8 cellular contexts compared by ENCODE assay signal in genomic region chr6:132298344-132298949, GRCh38.
DNase-seq lines count a peak whose midpoint lies in the region; ATAC-seq and TF ChIP-seq lines count a peak whose summit lies in the region.

No MANE protein-coding gene starts in this region.

- no peak overlapping the region for H3K9ac ChIP-seq in NT2/D1 (ENCODE audit: insufficient read length, low read depth)

- H3K4me1 Mint-ChIP-seq in activated CD8-positive, alpha-beta memory T cell treated with anti-CD3 and anti-CD28 coated beads, Interleukin-2, amount 10 ng/mL, durations not matched to agents 7 days and 5 days = no peaks in the 10 kb centered on the region
- no peaks in the 10 kb centered on the region for H3K4me1 Mint-ChIP-seq in type B pancreatic cell (ENCODE audit: unreplicated experiment)
- H3K4me1 Mint-ChIP-seq in activated T-helper 2 cell treated with anti-CD3 and anti-CD28 coated beads, Interferon-gamma antibody, Interleukin-2, Interleukin-4, amounts not matched to agents 10 μg/mL and 5 μg/mL and 100 μg/mL, durations not matched to agents 14 hours and 24 hours and 36 hours (ENCODE audit: low read depth) = no peaks in the 10 kb centered on the region

- H3K27me3 ChIP-seq in NT2/D1 (ENCODE audit: insufficient read depth, insufficient read length) (no peaks in the 10 kb centered on the region), brain microvascular endothelial cell (replicated peaks) (no peaks in the 10 kb centered on the region)

- intact Hi-C loops in activated T-helper 2 cell treated with anti-CD3 and anti-CD28 coated beads, Interferon-gamma antibody, Interleukin-2, Interleukin-4, amounts not matched to agents 10 μg/mL and 5 μg/mL and 100 μg/mL, durations not matched to agents 14 hours and 24 hours and 36 hours (cut with micrococcal nuclease) = loop anchor here (2.0 kb wide), 1 partner anchor 20 kb away; no protein-coding TSS in a partner anchor

- POLR2A ChIA-PET in HEK293T (lab: Yijun Ruan, JAX) = interaction anchor here (1.0 kb wide), 1 partner anchor 186 kb away, joined by 3 read pairs; no protein-coding TSS in a partner anchor

- H3K4me3 ChIP-seq in NT2/D1 (ENCODE audit: insufficient read length, low read depth) = no peak overlapping the region
- H3K4me3 ChIP-seq in brain microvascular endothelial cell (ENCODE audit: low read depth, low read length) = no peak overlapping the region

- H3K27ac ChIP-seq in brain microvascular endothelial cell = no peak overlapping the region

- peak; percentile 48 for DNase-seq in activated CD8-positive, alpha-beta memory T cell treated with anti-CD3 and anti-CD28 coated beads, Interleukin-2, amount 10 ng/mL, durations not matched to agents 7 days and 5 days
- no peak for DNase-seq in activated CD8-positive, alpha-beta memory T cell treated with anti-CD3 and anti-CD28 coated beads for 24 hours
- DNase-seq in HEK293T (ENCODE audit: extremely low spot score) = peak; percentile 42
- peak; percentile 36 for DNase-seq in NT2/D1 (ENCODE audit: low read depth, low spot score)
- DNase-seq in brain microvascular endothelial cell = peak; percentile 73
- peak; percentile 64 for DNase-seq in left kidney (ENCODE audit: low read depth, low spot score)
- no peak for DNase-seq in type B pancreatic cell (ENCODE audit: extremely low spot score, unreplicated experiment)
- DNase-seq in activated T-helper 2 cell treated with anti-CD3 and anti-CD28 coated beads, Interferon-gamma antibody, Interleukin-2, Interleukin-4, amounts not matched to agents 10 μg/mL and 5 μg/mL and 100 μg/mL, durations not matched to agents 14 hours and 24 hours and 36 hours (ENCODE audit: low spot score) = no peak

- H3K27ac Mint-ChIP-seq in activated CD8-positive, alpha-beta memory T cell treated with anti-CD3 and anti-CD28 coated beads, Interleukin-2, amount 10 ng/mL, durations not matched to agents 7 days and 5 days = no peak overlapping the region
- no peak overlapping the region for H3K27ac Mint-ChIP-seq in type B pancreatic cell
- H3K27ac Mint-ChIP-seq in activated T-helper 2 cell treated with anti-CD3 and anti-CD28 coated beads, Interferon-gamma antibody, Interleukin-2, Interleukin-4, amounts not matched to agents 10 μg/mL and 5 μg/mL and 100 μg/mL, durations not matched to agents 14 hours and 24 hours and 36 hours = no peak overlapping the region

- no peak for ATAC-seq in activated CD8-positive, alpha-beta memory T cell treated with anti-CD3 and anti-CD28 coated beads, Interleukin-2, amount 10 ng/mL, durations not matched to agents 7 days and 5 days

- TF ChIP-seq CTCF in brain microvascular endothelial cell (IDR thresholded peaks at IDR 0.05; ENCODE audit: low read depth, low read length, missing control alignments) (peak; percentile 74), type B pancreatic cell (conservative IDR thresholded peaks at IDR 0.05) (peak; percentile 84)

- H3K36me3 Mint-ChIP-seq in activated CD8-positive, alpha-beta memory T cell treated with anti-CD3 and anti-CD28 coated beads, Interleukin-2, amount 10 ng/mL, durations not matched to agents 7 days and 5 days = no peaks in the 10 kb centered on the region
- H3K36me3 Mint-ChIP-seq in type B pancreatic cell = no peaks in the 10 kb centered on the region
- H3K36me3 Mint-ChIP-seq in activated T-helper 2 cell treated with anti-CD3 and anti-CD28 coated beads, Interferon-gamma antibody, Interleukin-2, Interleukin-4, amounts not matched to agents 10 μg/mL and 5 μg/mL and 100 μg/mL, durations not matched to agents 14 hours and 24 hours and 36 hours (ENCODE audit: low read depth) = no peaks in the 10 kb centered on the region

- H3K9me3 Mint-ChIP-seq in activated CD8-positive, alpha-beta memory T cell treated with anti-CD3 and anti-CD28 coated beads, Interleukin-2, amount 10 ng/mL, durations not matched to agents 7 days and 5 days (ENCODE audit: low read depth) = no peaks in the 10 kb centered on the region
- no peaks in the 10 kb centered on the region for H3K9me3 Mint-ChIP-seq in type B pancreatic cell
- H3K9me3 Mint-ChIP-seq in activated T-helper 2 cell treated with anti-CD3 and anti-CD28 coated beads, Interferon-gamma antibody, Interleukin-2, Interleukin-4, amounts not matched to agents 10 μg/mL and 5 μg/mL and 100 μg/mL, durations not matched to agents 14 hours and 24 hours and 36 hours = no peaks in the 10 kb centered on the region

- H3K36me3 ChIP-seq in NT2/D1 (ENCODE audit: insufficient read depth, insufficient read length, low read length) = no peaks in the 10 kb centered on the region
- H3K36me3 ChIP-seq in brain microvascular endothelial cell (replicated peaks) = no peaks in the 10 kb centered on the region

- no peaks in the 10 kb centered on the region for H3K4me1 ChIP-seq in NT2/D1 (ENCODE audit: insufficient read depth, insufficient read length)

- CTCF ChIA-PET in activated CD8-positive, alpha-beta memory T cell treated with anti-CD3 and anti-CD28 coated beads, Interleukin-2, amount 10 ng/mL, durations not matched to agents 7 days and 5 days (lab: Charles Lee) = interaction anchor here (0.6 to 2.8 kb wide), 8 partner anchors 8 to 189 kb away, joined by 3 to 38 read pairs (median 4); no protein-coding TSS in a partner anchor
- CTCF ChIA-PET in HEK293T (lab: Yijun Ruan, JAX) = interaction anchor here (0.6 to 2.7 kb wide), 6 partner anchors 19 to 388 kb away, joined by 3 to 25 read pairs (median 3); no protein-coding TSS in a partner anchor

- H3K9me3 ChIP-seq in NT2/D1 (ENCODE audit: insufficient read depth, low read length) = no peaks in the 10 kb centered on the region

- peaks cover 29% of the 10 kb centered on the region for H3K27me3 Mint-ChIP-seq in activated CD8-positive, alpha-beta memory T cell treated with anti-CD3 and anti-CD28 coated beads, Interleukin-2, amount 10 ng/mL, durations not matched to agents 7 days and 5 days
- no peaks in the 10 kb centered on the region for H3K27me3 Mint-ChIP-seq in type B pancreatic cell
- peaks cover 28% of the 10 kb centered on the region for H3K27me3 Mint-ChIP-seq in activated T-helper 2 cell treated with anti-CD3 and anti-CD28 coated beads, Interferon-gamma antibody, Interleukin-2, Interleukin-4, amounts not matched to agents 10 μg/mL and 5 μg/mL and 100 μg/mL, durations not matched to agents 14 hours and 24 hours and 36 hours (ENCODE audit: low read depth)

- in situ Hi-C loops in brain microvascular endothelial cell (cut with HindIII; ENCODE audit: low pct_ligation_motif_present, low sequenced_read_pairs) = loop anchor here (25.0 kb wide), 1 partner anchor 189 kb away; no protein-coding TSS in a partner anchor

- H3K4me3 Mint-ChIP-seq in activated CD8-positive, alpha-beta memory T cell treated with anti-CD3 and anti-CD28 coated beads, Interleukin-2, amount 10 ng/mL, durations not matched to agents 7 days and 5 days = no peak overlapping the region
- H3K4me3 Mint-ChIP-seq in type B pancreatic cell = no peak overlapping the region
- H3K4me3 Mint-ChIP-seq in activated T-helper 2 cell treated with anti-CD3 and anti-CD28 coated beads, Interferon-gamma antibody, Interleukin-2, Interleukin-4, amounts not matched to agents 10 μg/mL and 5 μg/mL and 100 μg/mL, durations not matched to agents 14 hours and 24 hours and 36 hours (ENCODE audit: low read depth) = no peak overlapping the region

TF ChIP-seq in HEK293T, 16 proteins besides CTCF, POLR2A, EP300 and RAD21:
- TF ChIP-seq ELF4 (IDR thresholded peaks at IDR 0.05) = no peak
- TF ChIP-seq FOXK2 (IDR thresholded peaks at IDR 0.05) = no peak
- TF ChIP-seq SP1 (IDR thresholded peaks at IDR 0.05) = no peak
- no peak for TF ChIP-seq HDGF (IDR thresholded peaks at IDR 0.05; ENCODE audit: borderline replicate concordance)
- TF ChIP-seq SUZ12 (IDR thresholded peaks at IDR 0.05) = no peak
- TF ChIP-seq FOXM1 (IDR thresholded peaks at IDR 0.05; ENCODE audit: borderline replicate concordance) = no peak
- TF ChIP-seq CTBP1 (IDR thresholded peaks at IDR 0.05; ENCODE audit: borderline replicate concordance) = no peak
- no peak for TF ChIP-seq LEF1 (IDR thresholded peaks at IDR 0.05; ENCODE audit: borderline replicate concordance)
- TF ChIP-seq ARNT (IDR thresholded peaks at IDR 0.05) = no peak
- no peak for TF ChIP-seq NFRKB (IDR thresholded peaks at IDR 0.05)
- no peak for TF ChIP-seq L3MBTL2 (conservative IDR thresholded peaks at IDR 0.05)
- no peak for TF ChIP-seq FOXA1 (IDR thresholded peaks at IDR 0.05)
- no peak for TF ChIP-seq ZNF384 (IDR thresholded peaks at IDR 0.05)
- no peak for TF ChIP-seq BHLHE40 (IDR thresholded peaks at IDR 0.05; ENCODE audit: borderline replicate concordance)
- no peak for TF ChIP-seq PKNOX1 (IDR thresholded peaks at IDR 0.05)
- no peak for TF ChIP-seq TARDBP (IDR thresholded peaks at IDR 0.05)

Comparison
In these comparisons a context has a peak if more than half of its experiments do, and no peak if none do; other contexts are left out.
1. DNase-seq: peak in activated CD8-positive, alpha-beta memory T cell treated with anti-CD3 and anti-CD28 coated beads, Interleukin-2, amount 10 ng/mL, durations not matched to agents 7 days and 5 days (single experiment), HEK293T (single experiment), NT2/D1 (single experiment), brain microvascular endothelial cell (single experiment) and left kidney (single experiment); none in activated CD8-positive, alpha-beta memory T cell treated with anti-CD3 and anti-CD28 coated beads for 24 hours (single experiment), type B pancreatic cell (single experiment) and activated T-helper 2 cell treated with anti-CD3 and anti-CD28 coated beads, Interferon-gamma antibody, Interleukin-2, Interleukin-4, amounts not matched to agents 10 μg/mL and 5 μg/mL and 100 μg/mL, durations not matched to agents 14 hours and 24 hours and 36 hours (single experiment).